8 cellular contexts compared by ENCODE assay signal in genomic region chr7:63925626-63926460, GRCh38.
DNase-seq lines count a peak whose midpoint lies in the region; ATAC-seq and TF ChIP-seq lines count a peak whose summit lies in the region.

No MANE protein-coding gene starts in this region.

- H3K27me3 ChIP-seq in BE2C, result no peaks in the 10 kb centered on the region
- H3K27me3 ChIP-seq in smooth muscle cell (ENCODE audit: low read depth), result no peaks in the 10 kb centered on the region

- H3K4me3 ChIP-seq in BE2C (ENCODE audit: low read depth, low read length), result peak overlapping the region; percentile 59
- H3K4me3 ChIP-seq in smooth muscle cell, result no peak overlapping the region

- H3K4me2 ChIP-seq in smooth muscle cell, result no peak overlapping the region

- ATAC-seq in HG03565 (IDR thresholded peaks at IDR 0.05; ENCODE audit: unreplicated experiment), result peak; percentile 82
- no peak for ATAC-seq in HG03342 (IDR thresholded peaks at IDR 0.05; ENCODE audit: unreplicated experiment)

- no peaks in the 10 kb centered on the region for H3F3A ChIP-seq in smooth muscle cell (ENCODE audit: low read depth)

- H3K4me1 ChIP-seq in BE2C, result no peaks in the 10 kb centered on the region
- no peaks in the 10 kb centered on the region for H3K4me1 ChIP-seq in smooth muscle cell (ENCODE audit: low read depth)

- no peaks in the 10 kb centered on the region for H3K79me2 ChIP-seq in smooth muscle cell (ENCODE audit: low read depth)

- TF ChIP-seq CTCF in BE2C (IDR thresholded peaks at IDR 0.05; ENCODE audit: low read depth, low read length) (no peak), smooth muscle cell (IDR thresholded peaks at IDR 0.05; ENCODE audit: borderline replicate concordance, insufficient read depth, poor library complexity, severe bottlenecking) (no peak)

- 94% methylated on average over 39 of the region's 47 CpGs for WGBS in smooth muscle cell (ENCODE audit: low lambda C conversion rate)

- DNase-seq in BE2C, result peak; percentile 80
- peak; percentile 78 for DNase-seq in activated CD4-positive, CD25-positive, alpha-beta regulatory T cell treated with anti-CD3 and anti-CD28 coated beads, Interleukin-2, amount 50 U/mL, for 16 hours (ENCODE audit: low read depth, low spot score)
- DNase-seq in central memory CD4-positive, alpha-beta T cell, result peak; percentile 96
- peak; percentile 95 for DNase-seq in midbrain (lab: John Stamatoyannopoulos, UW)
- peak; percentile 77 to 86 for DNase-seq in stimulated activated CD8-positive, alpha-beta memory T cell treated with anti-CD3 and anti-CD28 coated beads, Interleukin-4, amount 100 ng/mL, for 4 hours (ENCODE audit: low read depth in 2 of 2, low spot score in 1 of 2)
- DNase-seq in smooth muscle cell (lab: John Stamatoyannopoulos, UW; ENCODE audit: unreplicated experiment), result no peak

- H3K9me3 ChIP-seq in BE2C, result no peaks in the 10 kb centered on the region; the same call in 1 of the 2 replicates
- peaks cover 8% of the 10 kb centered on the region for H3K9me3 ChIP-seq in smooth muscle cell (replicated peaks; ENCODE audit: low read depth)

- no peaks in the 10 kb centered on the region for H3K36me3 ChIP-seq in BE2C
- H3K36me3 ChIP-seq in smooth muscle cell (ENCODE audit: low read depth), result no peaks in the 10 kb centered on the region

- H3K27ac ChIP-seq in smooth muscle cell (ENCODE audit: low read depth), result no peak overlapping the region

- H3K9ac ChIP-seq in smooth muscle cell (ENCODE audit: low read depth), result no peak overlapping the region

- H4K20me1 ChIP-seq in smooth muscle cell (ENCODE audit: low read depth), result no peaks in the 10 kb centered on the region

- H2AFZ ChIP-seq in smooth muscle cell (ENCODE audit: low read depth), result no peak overlapping the region
